Comparison of ENCODE assay signal across 9 cellular contexts in the genomic region with DNA sequence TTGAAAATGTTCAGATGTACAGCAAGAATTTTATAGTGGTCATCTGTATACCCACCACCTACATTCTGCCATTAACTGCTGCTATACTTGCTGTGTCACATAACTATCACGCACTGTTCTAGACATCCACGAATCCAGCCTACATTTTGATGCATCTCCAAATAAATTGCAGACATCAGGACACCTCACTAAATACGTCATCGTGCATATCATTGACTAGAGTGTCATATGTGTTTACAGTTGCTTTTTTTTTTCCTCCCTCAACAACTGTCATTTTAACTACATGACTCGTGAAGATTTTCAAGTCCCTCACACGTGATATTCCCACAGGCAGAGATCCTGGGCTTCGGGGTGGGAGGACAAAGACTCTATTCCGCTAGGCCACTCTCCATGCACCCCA. TPM values are rescaled to one million over a fixed set of nuclear protein-coding genes. Genes with fewer than 3 reads are reported as not detected.
DNase-seq lines count a peak whose midpoint lies in the region; ATAC-seq and TF ChIP-seq lines count a peak whose summit lies in the region.
"Had no signal": no experiment of that assay in that cellular context is flagged by ENCODE, and none has a peak within 500 bp of the region (broad histone marks: within the 10 kb centered on the region; RNA-seq: fewer than 3 reads in every experiment).

No MANE protein-coding gene starts in this region.

- H3K27me3 ChIP-seq in gastroesophageal sphincter (no peaks in the 10 kb centered on the region), heart right ventricle (no peaks in the 10 kb centered on the region)

- H3K4me1 ChIP-seq in gastroesophageal sphincter (peaks cover 0 to 20% (median 3%) of the 10 kb centered on the region in 3 donors), heart right ventricle (peaks cover 3 to 27% (median 12%) of the 10 kb centered on the region in 9 donors)

- H3K27ac Mint-ChIP-seq in activated naive CD4-positive, alpha-beta T cell treated with anti-CD3 and anti-CD28 coated beads for 36 hours, result peak overlapping the region; percentile 23
- H3K27ac Mint-ChIP-seq in activated naive CD4-positive, alpha-beta T cell treated with anti-CD3 and anti-CD28 coated beads, Interleukin-2, amount 50 U/mL, for 72 hours, result peak overlapping the region in 1 of 2 donors; percentile 95
- no peak overlapping the region for H3K27ac Mint-ChIP-seq in WTC11

- H3K4me3 ChIP-seq in gastroesophageal sphincter (peak overlapping the region in 1 of 2 donors; percentile 73), heart right ventricle (peak overlapping the region in 4 of 10 donors; percentile 72 to 90 (median 79))

- TF ChIP-seq CTCF in WTC11 (IDR thresholded peaks at IDR 0.05), result no peak
- TF ChIP-seq CTCF in gastroesophageal sphincter (IDR thresholded peaks at IDR 0.05), result no peak
- no peak for TF ChIP-seq CTCF in heart right ventricle (IDR thresholded peaks at IDR 0.05)

- peak overlapping the region; percentile 95 for H3K4me3 Mint-ChIP-seq in activated naive CD4-positive, alpha-beta T cell treated with anti-CD3 and anti-CD28 coated beads for 36 hours
- peak overlapping the region; percentile 87 for H3K4me3 Mint-ChIP-seq in WTC11

- intact Hi-C loops in activated naive CD4-positive, alpha-beta T cell treated with anti-CD3 and anti-CD28 coated beads for 36 hours (cut with micrococcal nuclease), result loop anchor here (2.0 to 5.0 kb wide), 2 partner anchors 60 to 1723 kb away; a partner anchor contains a TSS
- intact Hi-C loops in heart right ventricle (cut with DNase I), result loop anchor here in 2 of 10 donors (5.0 kb wide), 2 partner anchors 37 to 42 kb away; no protein-coding TSS in a partner anchor

- 67 to 83% methylated on average over 8 of the region's 8 CpGs for WGBS in gastroesophageal sphincter (ENCODE audit: low coverage in 1 of 2), 2 donors
- WGBS in heart right ventricle, 2 donors, result 85 to 86% methylated on average over 8 of the region's 8 CpGs

- CTCF ChIA-PET in activated naive CD4-positive, alpha-beta T cell treated with anti-CD3 and anti-CD28 coated beads for 36 hours (lab: Charles Lee), result interaction anchor here (1.5 to 5.0 kb wide), 4 partner anchors 9 to 260 kb away, joined by 3 to 51 read pairs (median 9); a partner anchor contains a TSS
- CTCF ChIA-PET in WTC11 (lab: Charles Lee), result interaction anchor here (1.7 to 4.0 kb wide), 2 partner anchors 9 to 14 kb away, joined by 17 to 57 read pairs; no protein-coding TSS in a partner anchor

- peaks cover 56% of the 10 kb centered on the region for H3K4me1 Mint-ChIP-seq in activated naive CD4-positive, alpha-beta T cell treated with anti-CD3 and anti-CD28 coated beads for 36 hours (ENCODE audit: low read depth)
- peaks cover 16% of the 10 kb centered on the region for H3K4me1 Mint-ChIP-seq in WTC11

- H3K27ac ChIP-seq in gastroesophageal sphincter (peak overlapping the region in 3 of 4 donors; percentile 73 to 79 (median 78)), heart right ventricle (peak overlapping the region in 2 of 10 donors; percentile 70 to 87)

- no peaks in the 10 kb centered on the region for H3K9me3 ChIP-seq in gastroesophageal sphincter
- no peaks in the 10 kb centered on the region for H3K9me3 ChIP-seq in heart right ventricle

- no peak for TF ChIP-seq EP300 in gastroesophageal sphincter (IDR thresholded peaks at IDR 0.05)

- no peak for TF ChIP-seq POLR2A in gastroesophageal sphincter (IDR thresholded peaks at IDR 0.05)

- DNase-seq in activated naive CD4-positive, alpha-beta T cell treated with anti-CD3 and anti-CD28 coated beads for 36 hours, result no peak
- no peak for DNase-seq in activated naive CD4-positive, alpha-beta T cell treated with anti-CD3 and anti-CD28 coated beads, Interleukin-2, amount 50 U/mL, for 72 hours (ENCODE audit: low spot score in 2 of 2)
- no peak for DNase-seq in WTC11 (ENCODE audit: low spot score)
- peak; percentile 55 for DNase-seq in superior temporal gyrus (ENCODE audit: extremely low spot score)
- DNase-seq in heart right ventricle, result no peak

- no peaks in the 10 kb centered on the region for H3K9me3 Mint-ChIP-seq in activated naive CD4-positive, alpha-beta T cell treated with anti-CD3 and anti-CD28 coated beads for 36 hours
- H3K9me3 Mint-ChIP-seq in activated naive CD4-positive, alpha-beta T cell treated with anti-CD3 and anti-CD28 coated beads, Interleukin-2, amount 50 U/mL, for 72 hours, result no peaks in the 10 kb centered on the region
- H3K9me3 Mint-ChIP-seq in WTC11, result no peaks in the 10 kb centered on the region

- POLR2A ChIA-PET in WTC11 (lab: Charles Lee), result no interaction called here

- no peak for ATAC-seq in activated naive CD4-positive, alpha-beta T cell treated with anti-CD3 and anti-CD28 coated beads, Interleukin-2, amount 50 U/mL, for 72 hours
- ATAC-seq in WTC11 (no peak), gastroesophageal sphincter (no peak), HG03280 (IDR thresholded peaks at IDR 0.05; ENCODE audit: unreplicated experiment) (no peak), GM21381 (IDR thresholded peaks at IDR 0.05; ENCODE audit: unreplicated experiment) (no peak), heart right ventricle (no peak)

- H3K27me3 Mint-ChIP-seq in activated naive CD4-positive, alpha-beta T cell treated with anti-CD3 and anti-CD28 coated beads for 36 hours (ENCODE audit: low read depth), result no peaks in the 10 kb centered on the region
- peaks cover 3% of the 10 kb centered on the region; the same call in 1 of the 2 replicates for H3K27me3 Mint-ChIP-seq in WTC11 (ENCODE audit: low read depth)

- H3K36me3 ChIP-seq in gastroesophageal sphincter, result peaks cover 0 to 18% of the 10 kb centered on the region in 2 donors
- H3K36me3 ChIP-seq in heart right ventricle, result peaks cover 0 to 22% (median 2%) of the 10 kb centered on the region in 9 donors

- H3K36me3 Mint-ChIP-seq in activated naive CD4-positive, alpha-beta T cell treated with anti-CD3 and anti-CD28 coated beads for 36 hours (ENCODE audit: low read depth), result peaks cover 17% of the 10 kb centered on the region
- peaks cover 27 to 32% of the 10 kb centered on the region in 2 donors for H3K36me3 Mint-ChIP-seq in activated naive CD4-positive, alpha-beta T cell treated with anti-CD3 and anti-CD28 coated beads, Interleukin-2, amount 50 U/mL, for 72 hours
- peaks cover 10% of the 10 kb centered on the region for H3K36me3 Mint-ChIP-seq in WTC11

TF ChIP-seq in WTC11, 78 proteins besides CTCF, POLR2A, EP300 and RAD21 (continues in another document):
- no peak for TF ChIP-seq SMAD3 (CRISPR knock-in tag; IDR thresholded peaks at IDR 0.05; ENCODE audit: borderline replicate concordance)
- TF ChIP-seq, protein P1, sequence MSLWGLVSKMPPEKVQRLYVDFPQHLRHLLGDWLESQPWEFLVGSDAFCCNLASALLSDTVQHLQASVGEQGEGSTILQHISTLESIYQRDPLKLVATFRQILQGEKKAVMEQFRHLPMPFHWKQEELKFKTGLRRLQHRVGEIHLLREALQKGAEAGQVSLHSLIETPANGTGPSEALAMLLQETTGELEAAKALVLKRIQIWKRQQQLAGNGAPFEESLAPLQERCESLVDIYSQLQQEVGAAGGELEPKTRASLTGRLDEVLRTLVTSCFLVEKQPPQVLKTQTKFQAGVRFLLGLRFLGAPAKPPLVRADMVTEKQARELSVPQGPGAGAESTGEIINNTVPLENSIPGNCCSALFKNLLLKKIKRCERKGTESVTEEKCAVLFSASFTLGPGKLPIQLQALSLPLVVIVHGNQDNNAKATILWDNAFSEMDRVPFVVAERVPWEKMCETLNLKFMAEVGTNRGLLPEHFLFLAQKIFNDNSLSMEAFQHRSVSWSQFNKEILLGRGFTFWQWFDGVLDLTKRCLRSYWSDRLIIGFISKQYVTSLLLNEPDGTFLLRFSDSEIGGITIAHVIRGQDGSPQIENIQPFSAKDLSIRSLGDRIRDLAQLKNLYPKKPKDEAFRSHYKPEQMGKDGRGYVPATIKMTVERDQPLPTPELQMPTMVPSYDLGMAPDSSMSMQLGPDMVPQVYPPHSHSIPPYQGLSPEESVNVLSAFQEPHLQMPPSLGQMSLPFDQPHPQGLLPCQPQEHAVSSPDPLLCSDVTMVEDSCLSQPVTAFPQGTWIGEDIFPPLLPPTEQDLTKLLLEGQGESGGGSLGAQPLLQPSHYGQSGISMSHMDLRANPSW (CRISPR knock-in tag; conservative IDR thresholded peaks at IDR 0.05; ENCODE audit: low read depth), result no peak
- TF ChIP-seq, protein P2, sequence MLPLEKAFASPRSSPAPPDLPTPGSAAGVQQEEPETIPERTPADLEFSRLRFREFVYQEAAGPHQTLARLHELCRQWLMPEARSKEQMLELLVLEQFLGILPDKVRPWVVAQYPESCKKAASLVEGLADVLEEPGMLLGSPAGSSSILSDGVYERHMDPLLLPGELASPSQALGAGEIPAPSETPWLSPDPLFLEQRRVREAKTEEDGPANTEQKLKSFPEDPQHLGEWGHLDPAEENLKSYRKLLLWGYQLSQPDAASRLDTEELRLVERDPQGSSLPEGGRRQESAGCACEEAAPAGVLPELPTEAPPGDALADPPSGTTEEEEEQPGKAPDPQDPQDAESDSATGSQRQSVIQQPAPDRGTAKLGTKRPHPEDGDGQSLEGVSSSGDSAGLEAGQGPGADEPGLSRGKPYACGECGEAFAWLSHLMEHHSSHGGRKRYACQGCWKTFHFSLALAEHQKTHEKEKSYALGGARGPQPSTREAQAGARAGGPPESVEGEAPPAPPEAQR (CRISPR knock-in tag; IDR thresholded peaks at IDR 0.05), result no peak

RNA-seq across cellular contexts. Expression of a gene that starts 1.0 kb away (rescaled TPM):
- 10 to 100 TPM; 19.9 to 21.0 TPM for total RNA-seq in activated naive CD4-positive, alpha-beta T cell treated with anti-CD3 and anti-CD28 coated beads for 36 hours
- 10 to 100 TPM; 14.2 to 19.7 TPM for total RNA-seq in activated naive CD4-positive, alpha-beta T cell treated with anti-CD3 and anti-CD28 coated beads, Interleukin-2, amount 50 U/mL, for 72 hours
- 8.1 to 19.2 TPM (median 17.2 TPM) in 3 replicates for total RNA-seq in WTC11 (2021)
- 1 to 10 TPM; 2.5 to 4.7 (median 3.8) TPM for total RNA-seq in gastroesophageal sphincter
- total RNA-seq in heart right ventricle, result 1 to 10 TPM; 2.6 to 5.5 (median 4.0) TPM
- 1 to 10 TPM; 4.5 to 6.2 TPM for polyA plus RNA-seq in heart right ventricle

RNA-seq across cellular contexts. Expression of a gene that starts 13.5 kb away (rescaled TPM):
- 10 to 100 TPM; 44.7 to 49.6 TPM for total RNA-seq in activated naive CD4-positive, alpha-beta T cell treated with anti-CD3 and anti-CD28 coated beads for 36 hours
- total RNA-seq in activated naive CD4-positive, alpha-beta T cell treated with anti-CD3 and anti-CD28 coated beads, Interleukin-2, amount 50 U/mL, for 72 hours, result 10 to 100 TPM; 26.9 to 43.0 TPM
- 35.3 to 48.6 TPM (median 35.5 TPM) in 3 replicates for total RNA-seq in WTC11 (2021)
- 10 to 100 TPM in 3 of 4 donors, 1 to 10 TPM in 1; 9.3 to 12.0 (median 11.1) TPM for total RNA-seq in gastroesophageal sphincter
- 10 to 100 TPM in 6 of 10 donors, 1 to 10 TPM in 4; 8.1 to 13.4 (median 10.2) TPM for total RNA-seq in heart right ventricle
- 1 to 10 TPM; 4.8 to 9.5 TPM for polyA plus RNA-seq in heart right ventricle

RNA-seq across cellular contexts. Expression of a gene that starts 20.3 kb away (rescaled TPM):
- not detected for total RNA-seq in activated naive CD4-positive, alpha-beta T cell treated with anti-CD3 and anti-CD28 coated beads for 36 hours
- not detected for total RNA-seq in activated naive CD4-positive, alpha-beta T cell treated with anti-CD3 and anti-CD28 coated beads, Interleukin-2, amount 50 U/mL, for 72 hours
- total RNA-seq in WTC11 (2021) (not detected in 3 replicates), gastroesophageal sphincter (1 to 10 TPM; 2.3 to 7.2 (median 4.0) TPM), heart right ventricle (under 1 TPM in 2 of 10 donors, not detected in 8; 0.44 to 0.83 TPM)
- polyA plus RNA-seq in heart right ventricle, result under 1 TPM in 1 of 2 donors, not detected in 1; 0.57 TPM
- total RNA-seq: pulmonary artery endothelial cell had no signal
